22 cellular contexts compared by ENCODE assay signal in the genomic region with DNA sequence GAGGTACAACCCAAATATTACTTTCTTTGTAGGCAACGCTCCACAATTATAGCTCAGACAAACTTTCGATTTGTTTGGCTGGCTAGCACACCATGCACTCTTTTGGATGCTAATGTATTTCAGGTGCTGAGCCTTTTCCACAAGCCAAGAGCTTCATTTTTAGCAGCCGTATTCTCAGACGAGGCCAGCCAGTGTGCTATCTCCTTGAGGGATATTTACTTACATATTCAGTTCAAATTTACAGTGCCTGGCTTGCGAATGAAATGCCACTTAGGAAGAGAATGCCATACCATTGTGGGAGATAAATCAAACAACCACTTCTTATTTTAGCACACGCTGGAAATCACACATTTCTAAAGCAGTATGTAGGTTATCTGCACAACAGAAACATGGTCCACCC.
DNase-seq lines count a peak whose midpoint lies in the region; ATAC-seq and TF ChIP-seq lines count a peak whose summit lies in the region.
"Had no signal": no experiment of that assay in that cellular context is flagged by ENCODE, and none has a peak within 500 bp of the region (broad histone marks: within the 10 kb centered on the region; RNA-seq: fewer than 3 reads in every experiment).

No MANE protein-coding gene starts in this region.

- H3K27ac ChIP-seq in skeletal muscle tissue (ENCODE audit: low read depth, low read length), result peak overlapping the region; percentile 26
- peak overlapping the region in 9 of 59 donors; percentile 8 to 70 (median 31) for H3K27ac ChIP-seq in dorsolateral prefrontal cortex
- H3K27ac ChIP-seq: skin epidermis, upper lobe of left lung, VCaP had no signal

- H3K9me3 Mint-ChIP-seq in central memory CD8-positive, alpha-beta T cell, result no peaks in the 10 kb centered on the region
- H3K9me3 Mint-ChIP-seq in stimulated activated effector memory CD8-positive, alpha-beta T cell treated with anti-CD3 and anti-CD28 coated beads, Interleukin-12 subunit alpha, Interleukin-12 subunit beta, amount 100 ng/mL, for 72 hours, result no peaks in the 10 kb centered on the region
- H3K9me3 Mint-ChIP-seq: activated CD4-positive, alpha-beta T cell treated with anti-CD3 and anti-CD28 coated beads, Interleukin-2, amount 10 ng/mL, durations not matched to agents 24 days and 14 days; activated naive CD4-positive, alpha-beta T cell treated with anti-CD3 and anti-CD28 coated beads for 36 hours; activated T-cell treated with anti-CD3 and anti-CD28 coated beads, Interleukin-2, amount 50 U/mL, for 72 hours; CD8-positive, alpha-beta T cell; dendritic cell treated with granulocyte-macrophage colony-stimulating factor and Interleukin-4, amounts not matched to agents 40 ng/mL and 50 ng/mL, for 4 days; T-helper 1 cell treated with Interleukin-12 subunit alpha and Interleukin-12 subunit beta and Interleukin-4 antibody, amounts not matched to agents 30 μg/mL and 1 μg/mL, for 36 hours had no signal

- no peaks in the 10 kb centered on the region for H3K4me1 Mint-ChIP-seq in central memory CD8-positive, alpha-beta T cell
- H3K4me1 Mint-ChIP-seq in stimulated activated effector memory CD8-positive, alpha-beta T cell treated with anti-CD3 and anti-CD28 coated beads, Interleukin-12 subunit alpha, Interleukin-12 subunit beta, amount 100 ng/mL, for 72 hours, result no peaks in the 10 kb centered on the region
- H3K4me1 Mint-ChIP-seq: activated CD4-positive, alpha-beta T cell treated with anti-CD3 and anti-CD28 coated beads, Interleukin-2, amount 10 ng/mL, durations not matched to agents 24 days and 14 days had no signal

- no peak overlapping the region for H3K4me3 Mint-ChIP-seq in central memory CD8-positive, alpha-beta T cell
- H3K4me3 Mint-ChIP-seq in stimulated activated effector memory CD8-positive, alpha-beta T cell treated with anti-CD3 and anti-CD28 coated beads, Interleukin-12 subunit alpha, Interleukin-12 subunit beta, amount 100 ng/mL, for 72 hours, result no peak overlapping the region
- H3K4me3 Mint-ChIP-seq: activated CD4-positive, alpha-beta T cell treated with anti-CD3 and anti-CD28 coated beads, Interleukin-2, amount 10 ng/mL, durations not matched to agents 24 days and 14 days; activated naive CD4-positive, alpha-beta T cell treated with anti-CD3 and anti-CD28 coated beads for 36 hours; activated T-cell treated with anti-CD3 and anti-CD28 coated beads, Interleukin-2, amount 50 U/mL, for 72 hours; CD8-positive, alpha-beta T cell; dendritic cell treated with granulocyte-macrophage colony-stimulating factor and Interleukin-4, amounts not matched to agents 40 ng/mL and 50 ng/mL, for 4 days; T-helper 1 cell treated with Interleukin-12 subunit alpha and Interleukin-12 subunit beta and Interleukin-4 antibody, amounts not matched to agents 30 μg/mL and 1 μg/mL, for 36 hours had no signal

- peaks cover 2 to 21% (median 12%) of the 10 kb centered on the region in 3 donors for H3K4me1 ChIP-seq in skeletal muscle tissue (ENCODE audit: control insufficient read depth in 3 of 3, insufficient read depth in 3 of 3, low read length in 3 of 3)

- H3K27me3 Mint-ChIP-seq in central memory CD8-positive, alpha-beta T cell, result no peaks in the 10 kb centered on the region
- H3K27me3 Mint-ChIP-seq: dendritic cell treated with granulocyte-macrophage colony-stimulating factor and Interleukin-4, amounts not matched to agents 40 ng/mL and 50 ng/mL, for 4 days had no signal

- H3K27ac Mint-ChIP-seq in central memory CD8-positive, alpha-beta T cell (ENCODE audit: low read depth), result peak overlapping the region; percentile 32
- H3K27ac Mint-ChIP-seq in stimulated activated effector memory CD8-positive, alpha-beta T cell treated with anti-CD3 and anti-CD28 coated beads, Interleukin-12 subunit alpha, Interleukin-12 subunit beta, amount 100 ng/mL, for 72 hours, result no peak overlapping the region
- H3K27ac Mint-ChIP-seq: activated CD4-positive, alpha-beta T cell treated with anti-CD3 and anti-CD28 coated beads, Interleukin-2, amount 10 ng/mL, durations not matched to agents 24 days and 14 days; activated naive CD4-positive, alpha-beta T cell treated with anti-CD3 and anti-CD28 coated beads for 36 hours; activated T-cell treated with anti-CD3 and anti-CD28 coated beads, Interleukin-2, amount 50 U/mL, for 72 hours; CD8-positive, alpha-beta T cell; dendritic cell treated with granulocyte-macrophage colony-stimulating factor and Interleukin-4, amounts not matched to agents 40 ng/mL and 50 ng/mL, for 4 days; T-helper 1 cell treated with Interleukin-12 subunit alpha and Interleukin-12 subunit beta and Interleukin-4 antibody, amounts not matched to agents 30 μg/mL and 1 μg/mL, for 36 hours had no signal

- no peaks in the 10 kb centered on the region for H3K36me3 ChIP-seq in skeletal muscle tissue (ENCODE audit: control insufficient read depth in 3 of 3, insufficient read depth in 3 of 3, low read length in 3 of 3)
- H3K36me3 ChIP-seq: upper lobe of left lung had no signal

- intact Hi-C loops in dorsolateral prefrontal cortex (cut with DNase I), result no loop called here

- H3K9me3 ChIP-seq in skeletal muscle tissue (ENCODE audit: control insufficient read depth in 3 of 3, low read length in 3 of 3), result no peaks in the 10 kb centered on the region
- H3K9me3 ChIP-seq: upper lobe of left lung had no signal

- peak overlapping the region in 1 of 3 donors; percentile 1 for H3K9ac ChIP-seq in skeletal muscle tissue (ENCODE audit: low read depth in 1 of 3, low read length in 3 of 3)

- H3K4me3 ChIP-seq in skeletal muscle tissue (ENCODE audit: low read length in 3 of 3) (peak overlapping the region in 2 of 3 donors; percentile 24 to 44), dorsolateral prefrontal cortex (peak overlapping the region in 4 of 59 donors; percentile 5 to 33 (median 27))
- H3K4me3 ChIP-seq: skin epidermis, upper lobe of left lung had no signal

- peak; percentile 28 for DNase-seq in NCI-H748 (lab: John Stamatoyannopoulos, UW; ENCODE audit: unreplicated experiment)
- no peak for DNase-seq in NCI-H748 treated with DMSO at 0.1 percent for 48 hours (lab: John Stamatoyannopoulos, UW)
- DNase-seq in NCI-H345 (lab: John Stamatoyannopoulos, UW), result peak; percentile 68
- no peak for DNase-seq in central memory CD8-positive, alpha-beta T cell (ENCODE audit: low spot score in 2 of 2)
- DNase-seq in activated T-cell treated with anti-CD3 and anti-CD28 coated beads, Interleukin-2, amount 50 U/mL, for 48 hours, result no peak
- no peak for DNase-seq in dorsolateral prefrontal cortex
- no peak for DNase-seq in stimulated activated effector memory CD8-positive, alpha-beta T cell treated with anti-CD3 and anti-CD28 coated beads, Interleukin-12 subunit alpha, Interleukin-12 subunit beta, amount 100 ng/mL, for 72 hours (ENCODE audit: low spot score in 2 of 2)
- DNase-seq: activated CD4-positive, alpha-beta T cell treated with anti-CD3 and anti-CD28 coated beads, Interleukin-2, amount 10 ng/mL, durations not matched to agents 24 days and 14 days; activated naive CD4-positive, alpha-beta T cell treated with anti-CD3 and anti-CD28 coated beads for 36 hours; activated T-cell treated with anti-CD3 and anti-CD28 coated beads, Interleukin-2, amount 50 U/mL, for 72 hours; CD8-positive, alpha-beta T cell; GOT3; kidney glomerular epithelial cell; NCI-H1436; stimulated activated CD4-positive, alpha-beta T cell treated with anti-CD3 and anti-CD28 coated beads, Interleukin-1b, Interleukin-23, amount 100 ng/mL, for 48 hours; upper lobe of left lung had no signal

- TF ChIP-seq CTCF in dorsolateral prefrontal cortex (IDR thresholded peaks at IDR 0.05 in 54 of 56, conservative IDR thresholded peaks at IDR 0.05 in 2 of 56; ENCODE audit: low read depth in 1 of 56, partially characterized antibody in 56 of 56), result no peak

- no peaks in the 10 kb centered on the region for H3K27me3 ChIP-seq in skeletal muscle tissue (ENCODE audit: control insufficient read depth in 3 of 3, insufficient read depth in 3 of 3, low read length in 3 of 3)
- H3K27me3 ChIP-seq in dorsolateral prefrontal cortex, result no peaks in the 10 kb centered on the region
- H3K27me3 ChIP-seq: upper lobe of left lung had no signal

- ATAC-seq in central memory CD8-positive, alpha-beta T cell (replicated peaks; ENCODE audit: extremely low read depth, poor library complexity, severe bottlenecking), result peak; percentile 16
- ATAC-seq in stimulated activated effector memory CD8-positive, alpha-beta T cell treated with anti-CD3 and anti-CD28 coated beads, Interleukin-12 subunit alpha, Interleukin-12 subunit beta, amount 100 ng/mL, for 72 hours, result no peak
- ATAC-seq: CD8-positive, alpha-beta T cell; Panc1 had no signal

- no peaks in the 10 kb centered on the region for H3K36me3 Mint-ChIP-seq in central memory CD8-positive, alpha-beta T cell (ENCODE audit: insufficient read depth)
- no peaks in the 10 kb centered on the region for H3K36me3 Mint-ChIP-seq in stimulated activated effector memory CD8-positive, alpha-beta T cell treated with anti-CD3 and anti-CD28 coated beads, Interleukin-12 subunit alpha, Interleukin-12 subunit beta, amount 100 ng/mL, for 72 hours
- H3K36me3 Mint-ChIP-seq: CD8-positive, alpha-beta T cell had no signal

Comparison
In these comparisons a context has a peak if more than half of its experiments do, and no peak if none do; other contexts are left out.
1. DNase-seq: peak in NCI-H748 (single experiment) and NCI-H345 (single experiment); none in NCI-H748 treated with DMSO at 0.1 percent for 48 hours (single experiment), central memory CD8-positive, alpha-beta T cell (0 of 2), activated T-cell treated with anti-CD3 and anti-CD28 coated beads, Interleukin-2, amount 50 U/mL, for 48 hours (0 of 2), dorsolateral prefrontal cortex (0 of 10) and stimulated activated effector memory CD8-positive, alpha-beta T cell treated with anti-CD3 and anti-CD28 coated beads, Interleukin-12 subunit alpha, Interleukin-12 subunit beta, amount 100 ng/mL, for 72 hours (0 of 2).